ENCODE assay signal across 8 cellular contexts in genomic region chr1:31644560-31645273, GRCh38. TPM values are rescaled to one million over a fixed set of nuclear protein-coding genes. Genes with fewer than 3 reads are reported as not detected.
DNase-seq lines count a peak whose midpoint lies in the region; ATAC-seq and TF ChIP-seq lines count a peak whose summit lies in the region.

PEF1 (minus strand) TSS chr1:31644876; CDS start chr1:31644864, 12 bp downstream.

- H3K9me3 Mint-ChIP-seq in T-helper 1 cell treated with Interleukin-12 subunit alpha and Interleukin-12 subunit beta and Interleukin-4 antibody, amounts not matched to agents 30 μg/mL and 1 μg/mL, for 36 hours: peaks cover 8% of the 10 kb centered on the region

- in situ Hi-C loops in GM13976 (cut with MboI; ENCODE audit: low sequenced_read_pairs, unreplicated experiment): no loop called here

- 0 to 1% methylated on average over 56 of the region's 56 CpGs for WGBS in heart right ventricle, 2 donors
- 0% methylated on average over 40 of the region's 56 CpGs; no CpG with 5 or more reads in 1 of the 2 donors for WGBS in upper lobe of left lung, 2 donors

- TF ChIP-seq CTCF in GM13976 (IDR thresholded peaks at IDR 0.05; ENCODE audit: borderline replicate concordance, control extremely low read depth, extremely low read depth, insufficient read depth, missing control alignments): no peak
- TF ChIP-seq CTCF in heart right ventricle (IDR thresholded peaks at IDR 0.05): no peak
- TF ChIP-seq CTCF in upper lobe of left lung (IDR thresholded peaks at IDR 0.05): peak in 4 of 6 experiments; percentile 6 to 36 (median 20)

- H3K4me1 ChIP-seq in heart right ventricle (peaks cover 22 to 87% (median 65%) of the 10 kb centered on the region in 9 donors), upper lobe of left lung (peaks cover 40 to 52% (median 43%) of the 10 kb centered on the region in 4 donors)

- peak; percentile 100 for DNase-seq in GM13976 (ENCODE audit: low spot score)
- peak; percentile 92 for DNase-seq in NCI-H1694 (lab: John Stamatoyannopoulos, UW)
- peak; percentile 98 for DNase-seq in amniotic stem cell (lab: John Stamatoyannopoulos, UW)
- peak; percentile 99 for DNase-seq in heart right ventricle
- peak; percentile 99 to 100 (median 100) for DNase-seq in posterior cingulate gyrus
- peak; percentile 96 to 99 for DNase-seq in upper lobe of left lung

- H3K36me3 ChIP-seq in heart right ventricle: peaks cover 0 to 8% (median 0%) of the 10 kb centered on the region in 9 donors
- no peaks in the 10 kb centered on the region for H3K36me3 ChIP-seq in upper lobe of left lung

- H3K27me3 ChIP-seq in heart right ventricle (no peaks in the 10 kb centered on the region), upper lobe of left lung (no peaks in the 10 kb centered on the region)

- H3K4me3 Mint-ChIP-seq in T-helper 1 cell treated with Interleukin-12 subunit alpha and Interleukin-12 subunit beta and Interleukin-4 antibody, amounts not matched to agents 30 μg/mL and 1 μg/mL, for 36 hours: peak within 1 kb of the TSS; percentile 100

- TF ChIP-seq EP300 in upper lobe of left lung (IDR thresholded peaks at IDR 0.05): peak in 1 of 4 donors; percentile 48

- ATAC-seq in HG02870 (IDR thresholded peaks at IDR 0.05; ENCODE audit: unreplicated experiment) (peak; percentile 90), heart right ventricle (peak; percentile 94 to 97 (median 96)), upper lobe of left lung (ENCODE audit: low FRiP score in 2 of 2) (peak; percentile 97)

- peaks cover 24% of the 10 kb centered on the region for H3K4me1 Mint-ChIP-seq in T-helper 1 cell treated with Interleukin-12 subunit alpha and Interleukin-12 subunit beta and Interleukin-4 antibody, amounts not matched to agents 30 μg/mL and 1 μg/mL, for 36 hours (ENCODE audit: low read depth)

- peak within 1 kb of the TSS; percentile 92 to 100 (median 98) for H3K27ac ChIP-seq in heart right ventricle
- peak within 1 kb of the TSS; percentile 97 to 99 (median 98) for H3K27ac ChIP-seq in upper lobe of left lung

- H3K36me3 Mint-ChIP-seq in T-helper 1 cell treated with Interleukin-12 subunit alpha and Interleukin-12 subunit beta and Interleukin-4 antibody, amounts not matched to agents 30 μg/mL and 1 μg/mL, for 36 hours (ENCODE audit: low read depth): peaks cover 5% of the 10 kb centered on the region

- H3K27me3 Mint-ChIP-seq in T-helper 1 cell treated with Interleukin-12 subunit alpha and Interleukin-12 subunit beta and Interleukin-4 antibody, amounts not matched to agents 30 μg/mL and 1 μg/mL, for 36 hours (ENCODE audit: low read depth): peaks cover 7% of the 10 kb centered on the region

- peak in 3 of 4 donors; percentile 56 to 89 (median 86) for TF ChIP-seq POLR2A in upper lobe of left lung (IDR thresholded peaks at IDR 0.05)

- H3K9me3 ChIP-seq in heart right ventricle: no peaks in the 10 kb centered on the region
- H3K9me3 ChIP-seq in upper lobe of left lung: no peaks in the 10 kb centered on the region

- H3K4me3 ChIP-seq in heart right ventricle (peak within 1 kb of the TSS; percentile 64 to 100 (median 87)), upper lobe of left lung (peak within 1 kb of the TSS; percentile 54 to 85 (median 76))

- peak within 1 kb of the TSS; percentile 100 for H3K27ac Mint-ChIP-seq in T-helper 1 cell treated with Interleukin-12 subunit alpha and Interleukin-12 subunit beta and Interleukin-4 antibody, amounts not matched to agents 30 μg/mL and 1 μg/mL, for 36 hours

- intact Hi-C loops in heart right ventricle (cut with DNase I): loop anchor here in 1 of 10 donors (5.0 kb wide), 1 partner anchor 72 kb away; no protein-coding TSS in a partner anchor
- intact Hi-C loops in posterior cingulate gyrus (cut with DNase I): no loop called here

RNA-seq across cellular contexts. Expression of gene PEF1, which starts in this region (rescaled TPM):
- total RNA-seq in heart right ventricle (10 to 100 TPM; 35.0 to 47.9 (median 40.0) TPM), upper lobe of left lung (100 to 1,000 TPM in 1 of 6 donors, 10 to 100 TPM in 5; 52.4 to 135 (median 77.4) TPM)
- 10 to 100 TPM; 35.4 to 94.3 TPM for polyA plus RNA-seq in heart right ventricle

Comparison
In these comparisons a context has a peak if more than half of its experiments do, and no peak if none do; other contexts are left out.
1. Peak in every context shown above with its lines: DNase-seq, ATAC-seq, H3K4me3 ChIP-seq and H3K27ac ChIP-seq.
2. CTCF ChIP-seq: peak in upper lobe of left lung (4 of 6); none in GM13976 (single experiment) and heart right ventricle (0 of 9).